24 cellular contexts compared by ENCODE assay signal in the genomic region with DNA sequence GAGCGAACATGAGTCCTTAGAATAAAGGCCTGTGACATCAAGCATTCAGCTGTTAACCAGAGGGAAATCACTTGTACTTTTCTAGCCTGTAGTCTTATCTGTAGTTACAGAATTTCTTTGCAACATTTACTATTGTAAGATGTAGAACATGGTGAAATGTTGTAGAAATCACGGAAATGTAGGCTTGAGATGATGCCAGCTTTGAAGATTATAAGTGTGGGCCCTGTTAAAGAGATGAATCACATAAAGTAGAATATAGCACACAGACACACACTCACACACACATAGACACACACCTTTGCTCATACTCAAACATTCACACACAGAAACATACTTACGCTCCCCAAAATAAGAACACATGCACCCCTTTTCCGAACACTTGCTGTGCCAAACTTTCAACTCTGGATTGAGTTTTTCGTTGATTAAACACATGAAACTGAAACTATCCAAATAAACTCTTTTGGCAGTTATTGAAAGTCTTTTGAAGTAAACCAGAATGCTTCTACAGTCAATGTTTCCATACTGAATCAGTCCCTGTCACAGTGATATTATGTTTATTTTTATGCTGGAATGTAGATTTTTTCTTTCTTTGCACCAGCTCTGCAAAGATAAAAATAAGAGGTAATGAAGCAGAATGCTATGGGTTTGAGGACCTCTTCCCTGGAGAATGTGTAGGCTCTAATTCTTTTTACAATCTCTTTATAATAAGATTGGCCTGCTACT.
DNase-seq lines count a peak whose midpoint lies in the region; FAIRE-seq and TF ChIP-seq lines count a peak whose summit lies in the region.
"Had no signal": no experiment of that assay in that cellular context is flagged by ENCODE, and none has a peak within 500 bp of the region (broad histone marks: within the 10 kb centered on the region; RNA-seq: fewer than 3 reads in every experiment).

No MANE protein-coding gene starts in this region.

- H3K36me3 ChIP-seq in astrocyte (ENCODE audit: insufficient read depth, low read length), result no peaks in the 10 kb centered on the region
- no peaks in the 10 kb centered on the region for H3K36me3 ChIP-seq in smooth muscle cell (ENCODE audit: low read depth)
- H3K36me3 ChIP-seq: heart right ventricle, SJSA1 had no signal

- WGBS in smooth muscle cell (ENCODE audit: low lambda C conversion rate), result 49% methylated on average over 5 of the region's 5 CpGs

- H3K27ac ChIP-seq in astrocyte (ENCODE audit: low read depth, low read length) (no peak overlapping the region), smooth muscle cell (ENCODE audit: low read depth) (peak overlapping the region; percentile 36)
- H3K27ac ChIP-seq: SJSA1, testis had no signal

- no peaks in the 10 kb centered on the region for H4K20me1 ChIP-seq in astrocyte (ENCODE audit: insufficient read depth, low read length)
- no peaks in the 10 kb centered on the region for H4K20me1 ChIP-seq in smooth muscle cell (ENCODE audit: low read depth)

- H3K4me3 Mint-ChIP-seq in astrocyte (ENCODE audit: unreplicated experiment), result no peak overlapping the region
- H3K4me3 Mint-ChIP-seq: activated CD8-positive, alpha-beta memory T cell treated with anti-CD3 and anti-CD28 coated beads, Interleukin-2, amount 10 ng/mL, durations not matched to agents 7 days and 5 days; neural crest cell had no signal

- no peaks in the 10 kb centered on the region for H3K36me3 Mint-ChIP-seq in astrocyte (ENCODE audit: low read depth, unreplicated experiment)
- H3K36me3 Mint-ChIP-seq: activated CD8-positive, alpha-beta memory T cell treated with anti-CD3 and anti-CD28 coated beads, Interleukin-2, amount 10 ng/mL, durations not matched to agents 7 days and 5 days had no signal

- H3K4me2 ChIP-seq in astrocyte (ENCODE audit: low read length), result peak overlapping the region; percentile 67
- peak overlapping the region; percentile 79 for H3K4me2 ChIP-seq in smooth muscle cell

- H3F3A ChIP-seq in smooth muscle cell (ENCODE audit: low read depth), result no peaks in the 10 kb centered on the region

- H3K79me2 ChIP-seq in astrocyte (ENCODE audit: insufficient read depth, low read length) (no peaks in the 10 kb centered on the region), smooth muscle cell (ENCODE audit: low read depth) (no peaks in the 10 kb centered on the region)

- TF ChIP-seq CTCF in astrocyte (IDR thresholded peaks at IDR 0.05; ENCODE audit: insufficient read depth, low read depth, low read length) (no peak), smooth muscle cell (IDR thresholded peaks at IDR 0.05; ENCODE audit: borderline replicate concordance, insufficient read depth, poor library complexity, severe bottlenecking) (no peak)

- DNase-seq in GM04503 (ENCODE audit: low read depth) (peak; percentile 24), astrocyte (ENCODE audit: low read depth) (peak; percentile 32), fibroblast of peridontal ligament (ENCODE audit: extremely low read depth) (peak; percentile 65), smooth muscle cell (lab: John Stamatoyannopoulos, UW; ENCODE audit: unreplicated experiment) (no peak), NCI-H446 treated with DMSO at 0.1 percent for 48 hours (lab: John Stamatoyannopoulos, UW) (no peak), RPMI8226 (no peak), RCC 7860 (ENCODE audit: low spot score) (no peak)
- DNase-seq: activated CD4-positive, alpha-beta T cell treated with anti-CD3 and anti-CD28 coated beads for 1 hour; activated CD8-positive, alpha-beta memory T cell treated with anti-CD3 and anti-CD28 coated beads, Interleukin-2, amount 10 ng/mL, durations not matched to agents 7 days and 5 days; DMS 273 treated with DMSO at 0.1 percent for 48 hours; H7; heart right ventricle; KG1; NCI-H1417; NCI-H748 treated with DMSO at 0.1 percent for 48 hours; OCI-M1; stimulated activated CD4-positive, alpha-beta T cell treated with anti-CD3 and anti-CD28 coated beads, Interleukin-2, amount 100 ng/mL, for 24 hours; T-helper 9 cell; testis had no signal

- no peak overlapping the region for H3K4me3 ChIP-seq in astrocyte (ENCODE audit: insufficient read depth, low read depth, low read length)
- no peak overlapping the region for H3K4me3 ChIP-seq in smooth muscle cell
- H3K4me3 ChIP-seq: heart right ventricle, SJSA1, testis had no signal

- H2AFZ ChIP-seq in astrocyte (ENCODE audit: low read depth, low read length) (peak overlapping the region; percentile 24), smooth muscle cell (ENCODE audit: low read depth) (no peak overlapping the region)

- H3K4me1 ChIP-seq in astrocyte (ENCODE audit: insufficient read depth, low read length), result peaks cover 10% of the 10 kb centered on the region
- H3K4me1 ChIP-seq in smooth muscle cell (ENCODE audit: low read depth), result peaks cover 4% of the 10 kb centered on the region
- H3K4me1 ChIP-seq: testis had no signal

- no peaks in the 10 kb centered on the region for H3K4me1 Mint-ChIP-seq in astrocyte (ENCODE audit: low read depth, unreplicated experiment)
- H3K4me1 Mint-ChIP-seq: activated CD8-positive, alpha-beta memory T cell treated with anti-CD3 and anti-CD28 coated beads, Interleukin-2, amount 10 ng/mL, durations not matched to agents 7 days and 5 days; neural crest cell had no signal

- H3K9ac ChIP-seq in astrocyte (ENCODE audit: low read length) (peak overlapping the region; percentile 17), smooth muscle cell (ENCODE audit: low read depth) (peak overlapping the region; percentile 0)

- H3K27me3 ChIP-seq in astrocyte (ENCODE audit: insufficient read depth, low read length) (no peaks in the 10 kb centered on the region), smooth muscle cell (ENCODE audit: low read depth) (no peaks in the 10 kb centered on the region)
- H3K27me3 ChIP-seq: heart right ventricle, SJSA1, testis had no signal

- H3K9me3 Mint-ChIP-seq in astrocyte (ENCODE audit: unreplicated experiment), result no peaks in the 10 kb centered on the region

- H3K27me3 Mint-ChIP-seq in astrocyte (ENCODE audit: low read depth, unreplicated experiment), result no peaks in the 10 kb centered on the region
- H3K27me3 Mint-ChIP-seq: activated CD8-positive, alpha-beta memory T cell treated with anti-CD3 and anti-CD28 coated beads, Interleukin-2, amount 10 ng/mL, durations not matched to agents 7 days and 5 days had no signal

- H3K9me3 ChIP-seq in astrocyte (ENCODE audit: insufficient read depth, low read depth, low read length), result no peaks in the 10 kb centered on the region
- no peaks in the 10 kb centered on the region for H3K9me3 ChIP-seq in smooth muscle cell (replicated peaks; ENCODE audit: low read depth)
- H3K9me3 ChIP-seq: heart right ventricle, SJSA1, testis had no signal

- FAIRE-seq in astrocyte (lab: Jason Lieb, UNC), result peak; percentile 70
- FAIRE-seq in RCC 7860 (lab: Jason Lieb, UNC), result no peak
- FAIRE-seq: colon, keratinocyte had no signal

- no peak overlapping the region for H3K27ac Mint-ChIP-seq in astrocyte (ENCODE audit: unreplicated experiment)
- H3K27ac Mint-ChIP-seq: activated CD8-positive, alpha-beta memory T cell treated with anti-CD3 and anti-CD28 coated beads, Interleukin-2, amount 10 ng/mL, durations not matched to agents 7 days and 5 days; activated T-helper 2 cell treated with anti-CD3 and anti-CD28 coated beads, Interferon-gamma antibody, Interleukin-2, Interleukin-4, amounts not matched to agents 10 μg/mL and 5 μg/mL and 100 μg/mL, durations not matched to agents 14 hours and 24 hours and 36 hours had no signal

Comparison
In these comparisons a context has a peak if more than half of its experiments do, and no peak if none do; other contexts are left out.
1. DNase-seq: peak in GM04503 (single experiment), astrocyte (single experiment) and fibroblast of peridontal ligament (single experiment); none in smooth muscle cell (single experiment), NCI-H446 treated with DMSO at 0.1 percent for 48 hours (single experiment), RPMI8226 (single experiment) and RCC 7860 (single experiment).